26 cellular contexts compared by ENCODE assay signal in genomic region chr1:102296116-102296515, GRCh38.
"Had no signal": no experiment of that assay in that cellular context is flagged by ENCODE, and none has a peak within 500 bp of the region (broad histone marks: within the 10 kb centered on the region; RNA-seq: fewer than 3 reads in every experiment).

No MANE protein-coding gene starts in this region.

- H3K27me3 Mint-ChIP-seq: naive B cell had no signal

- H3K27me3 ChIP-seq: heart right ventricle, hepatocyte, neural progenitor cell, ovary, sigmoid colon, spleen, stomach, testis, thyroid gland, transverse colon, upper lobe of left lung, vagina had no signal

- H3K4me1 ChIP-seq: heart right ventricle, left ventricle myocardium inferior, neural progenitor cell, prostate gland, sigmoid colon, spleen, stomach, testis, thyroid gland, transverse colon, upper lobe of left lung, vagina had no signal

- H3K79me2 ChIP-seq: hepatocyte had no signal

- H3K9ac ChIP-seq: neural progenitor cell had no signal

- DNase-seq: heart right ventricle; islet precursor cell; left ventricle myocardium inferior; mesendoderm; naive B cell; natural killer cell; nephron progenitor cell; ovary; retina; right cardiac atrium; sigmoid colon; small intestine; spleen; stimulated activated CD4-positive, alpha-beta T cell treated with anti-CD3 and anti-CD28 coated beads, Interleukin-4, amount 100 ng/mL, for 24 hours; stimulated activated naive CD4-positive, alpha-beta T cell treated with Interleukin-2 at 50 U/mL for 16 hours; stomach; testis; thyroid gland; transverse colon; upper lobe of left lung had no signal

- H3K9me3 Mint-ChIP-seq: nephron progenitor cell, neural progenitor cell had no signal

- H3K4me2 ChIP-seq: hepatocyte, neural progenitor cell had no signal

- H3K27ac Mint-ChIP-seq: mesothelial cell of epicardium; naive B cell; natural killer cell; nephron progenitor cell; neural progenitor cell; stimulated activated effector memory CD8-positive, alpha-beta T cell treated with anti-CD3 and anti-CD28 coated beads, Interleukin-12 subunit alpha, Interleukin-12 subunit beta, amount 100 ng/mL, for 72 hours had no signal

- H2AFZ ChIP-seq: hepatocyte, neural progenitor cell had no signal

- H3K9me3 ChIP-seq: ovary, prostate gland, testis, thyroid gland, transverse colon, upper lobe of left lung, vagina had no signal

- H3K4me1 Mint-ChIP-seq: mesothelial cell of epicardium; naive B cell; natural killer cell; nephron progenitor cell; neural progenitor cell; stimulated activated effector memory CD8-positive, alpha-beta T cell treated with anti-CD3 and anti-CD28 coated beads, Interleukin-12 subunit alpha, Interleukin-12 subunit beta, amount 100 ng/mL, for 72 hours had no signal

- H3K27ac ChIP-seq: heart right ventricle, hepatocyte, left ventricle myocardium inferior, neural progenitor cell, ovary, prostate gland, sigmoid colon, spleen, stomach, testis, thyroid gland, transverse colon, upper lobe of left lung, vagina had no signal

- H3K4me3 ChIP-seq: heart right ventricle, hepatocyte, left ventricle myocardium inferior, neural progenitor cell, ovary, prostate gland, sigmoid colon, spleen, stomach, testis, thyroid gland, transverse colon, upper lobe of left lung, vagina had no signal

- H3K4me3 Mint-ChIP-seq: mesothelial cell of epicardium; naive B cell; natural killer cell; nephron progenitor cell; neural progenitor cell; stimulated activated effector memory CD8-positive, alpha-beta T cell treated with anti-CD3 and anti-CD28 coated beads, Interleukin-12 subunit alpha, Interleukin-12 subunit beta, amount 100 ng/mL, for 72 hours had no signal

- H3K36me3 Mint-ChIP-seq: mesothelial cell of epicardium; naive B cell; natural killer cell; neural progenitor cell; stimulated activated effector memory CD8-positive, alpha-beta T cell treated with anti-CD3 and anti-CD28 coated beads, Interleukin-12 subunit alpha, Interleukin-12 subunit beta, amount 100 ng/mL, for 72 hours had no signal

- H3K36me3 ChIP-seq: heart right ventricle, left ventricle myocardium inferior, neural progenitor cell, ovary, prostate gland, sigmoid colon, spleen, stomach, thyroid gland, transverse colon, upper lobe of left lung, vagina had no signal

- ATAC-seq: heart right ventricle; natural killer cell; right cardiac atrium; stimulated activated effector memory CD8-positive, alpha-beta T cell treated with anti-CD3 and anti-CD28 coated beads, Interleukin-12 subunit alpha, Interleukin-12 subunit beta, amount 100 ng/mL, for 72 hours had no signal
